In genomic region chr7:36115448-36116321, GRCh38 we compare ENCODE assay signal across 1 cellular context.
TF ChIP-seq lines count a peak whose summit lies in the region.

No MANE protein-coding gene starts in this region.

TF ChIP-seq in H1, 55 proteins besides CTCF, POLR2A, EP300 and RAD21 (continued from another document):
- TF ChIP-seq, protein P1, sequence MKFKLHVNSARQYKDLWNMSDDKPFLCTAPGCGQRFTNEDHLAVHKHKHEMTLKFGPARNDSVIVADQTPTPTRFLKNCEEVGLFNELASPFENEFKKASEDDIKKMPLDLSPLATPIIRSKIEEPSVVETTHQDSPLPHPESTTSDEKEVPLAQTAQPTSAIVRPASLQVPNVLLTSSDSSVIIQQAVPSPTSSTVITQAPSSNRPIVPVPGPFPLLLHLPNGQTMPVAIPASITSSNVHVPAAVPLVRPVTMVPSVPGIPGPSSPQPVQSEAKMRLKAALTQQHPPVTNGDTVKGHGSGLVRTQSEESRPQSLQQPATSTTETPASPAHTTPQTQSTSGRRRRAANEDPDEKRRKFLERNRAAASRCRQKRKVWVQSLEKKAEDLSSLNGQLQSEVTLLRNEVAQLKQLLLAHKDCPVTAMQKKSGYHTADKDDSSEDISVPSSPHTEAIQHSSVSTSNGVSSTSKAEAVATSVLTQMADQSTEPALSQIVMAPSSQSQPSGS (IDR thresholded peaks at IDR 0.05; ENCODE audit: low read length) = no peak
